Comparison of ENCODE assay signal across 32 cellular contexts in the genomic region with DNA sequence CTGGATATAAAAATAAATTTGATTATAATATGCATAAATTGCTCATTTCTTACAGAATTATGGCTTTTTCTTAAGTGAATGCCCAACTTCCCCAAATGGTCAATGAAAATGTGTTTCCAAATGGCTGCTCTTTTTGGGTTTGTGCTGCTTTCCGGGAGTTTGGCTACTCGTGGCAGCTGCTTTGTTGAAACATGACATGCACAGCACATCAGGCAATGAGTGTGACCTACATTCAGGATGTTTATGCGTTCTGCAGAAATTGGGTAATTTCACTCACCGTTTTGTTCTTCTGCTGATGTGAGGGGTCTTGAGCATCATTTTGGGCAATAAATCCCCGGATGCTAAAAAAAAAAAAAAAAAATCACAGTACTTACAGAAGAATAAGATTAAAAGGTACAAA.
"Had no signal": no experiment of that assay in that cellular context is flagged by ENCODE, and none has a peak within 500 bp of the region (broad histone marks: within the 10 kb centered on the region; RNA-seq: fewer than 3 reads in every experiment).

No MANE protein-coding gene starts in this region.

- H3K36me3 ChIP-seq: adrenal gland, ascending aorta, brain microvascular endothelial cell, breast epithelium, cardiac muscle cell had no signal

- H3K4me1 ChIP-seq: adrenal gland, ascending aorta, body of pancreas, breast epithelium had no signal

- H3K9me3 ChIP-seq: adrenal gland, ascending aorta, body of pancreas, breast epithelium had no signal

- DNase-seq: activated effector memory CD4-positive, alpha-beta T cell treated with anti-CD3 and anti-CD28 coated beads, Interleukin-2, amount 50 U/mL, for 16 hours; activated effector memory CD4-positive, alpha-beta T cell treated with Interleukin-2 at 50 U/mL for 16 hours; activated gamma-delta T cell; activated gamma-delta T cell treated with Interleukin-2 at 50 U/mL for 16 hours; activated naive CD4-positive, alpha-beta T cell; activated naive CD4-positive, alpha-beta T cell treated with anti-CD3 and anti-CD28 coated beads for 36 hours; activated naive CD4-positive, alpha-beta T cell treated with anti-CD3 and anti-CD28 coated beads, Interleukin-2, amount 10 ng/mL, durations not matched to agents 7 days and 5 days; activated naive CD4-positive, alpha-beta T cell treated with anti-CD3 and anti-CD28 coated beads, Interleukin-2, amount 50 U/mL, for 16 hours; activated naive CD4-positive, alpha-beta T cell treated with Interleukin-2 at 50 U/mL for 16 hours; activated naive CD8-positive, alpha-beta T cell treated with anti-CD3 and anti-CD28 coated beads for 36 hours; activated naive CD8-positive, alpha-beta T cell treated with anti-CD3 and anti-CD28 coated beads, Interleukin-2, amount 10 ng/mL, durations not matched to agents 7 days and 5 days; activated naive CD8-positive, alpha-beta T cell treated with anti-CD3 and anti-CD28 coated beads, Interleukin-2, amount 50 U/mL, for 24 hours; activated T-cell treated with anti-CD3 and anti-CD28 coated beads for 4 hours; activated T-cell treated with anti-CD3 and anti-CD28 coated beads, Interleukin-2, amount 50 U/mL, for 1 hour; activated T-cell treated with anti-CD3 and anti-CD28 coated beads, Interleukin-2, amount 50 U/mL, for 24 hours; activated T-cell treated with anti-CD3 and anti-CD28 coated beads, Interleukin-2, amount 50 U/mL, for 4 hours; activated T-cell treated with anti-CD3 and anti-CD28 coated beads, Interleukin-2, amount 50 U/mL, for 48 hours; activated T-cell treated with anti-CD3 and anti-CD28 coated beads, Interleukin-2, amount 50 U/mL, for 72 hours; adrenal gland; amniotic stem cell; amygdala; aorta; body of pancreas; brain microvascular endothelial cell; caudate nucleus; central memory CD4-positive, alpha-beta T cell; cerebellar nuclear complex had no signal

- ATAC-seq: activated naive CD4-positive, alpha-beta T cell treated with anti-CD3 and anti-CD28 coated beads, Interleukin-2, amount 50 U/mL, for 72 hours; activated naive CD8-positive, alpha-beta T cell treated with anti-CD3 and anti-CD28 coated beads, Interleukin-2, amount 50 U/mL, for 24 hours; activated T-cell treated with anti-CD3 and anti-CD28 coated beads, Interleukin-2, amount 50 U/mL, for 4 hours; activated T-cell treated with anti-CD3 and anti-CD28 coated beads, Interleukin-2, amount 50 U/mL, for 72 hours; activated T-helper 17 cell treated with anti-CD3 and anti-CD28 coated beads, Interleukin-2, amount 50 U/mL, for 72 hours; body of pancreas had no signal

- H3K27ac ChIP-seq: adrenal gland, ascending aorta, body of pancreas, brain microvascular endothelial cell, breast epithelium, cardiac muscle cell had no signal

- H3K4me3 ChIP-seq: adrenal gland, ascending aorta, body of pancreas, breast epithelium, cardiac muscle cell had no signal

- H3K27me3 ChIP-seq: adrenal gland, ascending aorta, body of pancreas, brain microvascular endothelial cell, breast epithelium, cardiac muscle cell had no signal
